ENCODE assay signal across 19 cellular contexts in the genomic region with DNA sequence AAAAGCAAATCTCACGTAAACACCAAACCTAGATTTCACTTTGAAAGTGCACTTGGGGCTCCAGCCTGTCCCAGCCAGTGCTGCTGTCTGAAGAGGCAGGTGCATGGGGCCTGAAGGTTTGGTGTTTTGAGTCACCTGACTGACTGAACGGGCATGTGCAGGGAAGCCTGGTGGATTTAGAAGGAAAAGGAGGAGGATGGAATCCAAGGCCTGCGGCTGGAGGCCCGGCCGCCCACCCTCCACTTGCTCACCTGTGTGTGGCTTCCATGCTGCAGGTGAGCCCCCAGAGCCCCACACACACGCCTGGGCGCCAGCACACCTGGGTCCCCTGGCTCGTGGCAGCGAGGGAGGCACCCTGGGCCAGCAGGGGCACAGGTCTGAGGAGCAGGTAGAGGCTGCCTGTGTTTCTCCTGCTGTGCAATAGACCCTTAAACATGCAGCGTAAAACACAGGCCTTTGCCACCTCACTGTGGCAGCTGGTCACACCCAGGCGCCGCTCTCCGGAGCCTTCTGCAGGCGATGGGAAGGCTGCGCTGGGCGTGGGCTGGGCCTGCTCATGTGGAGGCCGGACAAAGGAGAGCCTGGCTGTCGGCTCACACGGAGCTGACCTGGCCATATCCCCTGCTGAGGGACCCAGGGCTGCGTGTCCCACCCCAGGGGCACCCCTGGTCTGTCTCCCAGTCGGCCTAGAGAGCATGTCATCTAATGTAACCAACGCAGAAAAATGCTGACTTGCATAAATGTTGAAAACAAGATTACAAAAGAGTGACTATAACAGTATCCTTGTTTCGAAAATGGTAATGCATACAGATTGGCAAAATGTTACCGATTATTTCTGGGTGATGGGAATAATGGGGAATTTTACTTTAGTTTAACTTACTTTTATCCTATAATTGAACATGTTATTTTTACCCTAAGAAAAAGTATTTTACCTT.
DNase-seq lines count a peak whose midpoint lies in the region; ATAC-seq and TF ChIP-seq lines count a peak whose summit lies in the region.
"Had no signal": no experiment of that assay in that cellular context is flagged by ENCODE, and none has a peak within 500 bp of the region (broad histone marks: within the 10 kb centered on the region; RNA-seq: fewer than 3 reads in every experiment).

No MANE protein-coding gene starts in this region.

- H3K9me3 ChIP-seq in IMR-90 (ENCODE audit: control insufficient read depth, insufficient read depth, low read length) (peaks cover 36% of the 10 kb centered on the region), upper lobe of left lung (no peaks in the 10 kb centered on the region)

- no peaks in the 10 kb centered on the region for H4K20me1 ChIP-seq in IMR-90 (ENCODE audit: insufficient read depth, low read length)

- BruUV-seq in IMR-90 (replicated peaks; lab: Mats Ljungman, UMichigan), result no TSS peak

- TF ChIP-seq CTCF in IMR-90 (conservative IDR thresholded peaks at IDR 0.05; ENCODE audit: low read depth, low read length), result no peak
- TF ChIP-seq CTCF in upper lobe of left lung (IDR thresholded peaks at IDR 0.05), result no peak

- H3K27me3 Mint-ChIP-seq in activated CD8-positive, alpha-beta memory T cell treated with anti-CD3 and anti-CD28 coated beads, Interleukin-2, amount 10 ng/mL, durations not matched to agents 7 days and 5 days, result peaks cover 8% of the 10 kb centered on the region

- H3K27ac Mint-ChIP-seq in activated CD8-positive, alpha-beta memory T cell treated with anti-CD3 and anti-CD28 coated beads, Interleukin-2, amount 10 ng/mL, durations not matched to agents 7 days and 5 days, result no peak overlapping the region
- H3K27ac Mint-ChIP-seq: B cell, CD14-positive monocyte had no signal

- no peaks in the 10 kb centered on the region for H3K79me1 ChIP-seq in IMR-90 (ENCODE audit: low read depth in 1 of 2, low read length in 2 of 2)

- no peak overlapping the region for H4K5ac ChIP-seq in IMR-90 (ENCODE audit: low read depth, low read length)

- H2BK15ac ChIP-seq in IMR-90 (ENCODE audit: low read depth, low read length), result no peak overlapping the region

- no peak overlapping the region for H4K91ac ChIP-seq in IMR-90 (ENCODE audit: insufficient read depth, low read depth, low read length)

- H3K4me1 Mint-ChIP-seq in activated CD8-positive, alpha-beta memory T cell treated with anti-CD3 and anti-CD28 coated beads, Interleukin-2, amount 10 ng/mL, durations not matched to agents 7 days and 5 days, result no peaks in the 10 kb centered on the region
- H3K4me1 Mint-ChIP-seq: B cell, CD14-positive monocyte had no signal

- in situ Hi-C loops in IMR-90 (cut with MboI; ENCODE audit: low sequenced_read_pairs), result no loop called here

- intact Hi-C loops in IMR-90 (cut with micrococcal nuclease), result no loop called here

- H3K4me3 ChIP-seq in IMR-90 (ENCODE audit: insufficient read depth, low read depth, low read length), result no peak overlapping the region
- H3K4me3 ChIP-seq in upper lobe of left lung, result no peak overlapping the region

- no peak for ATAC-seq in activated CD8-positive, alpha-beta memory T cell treated with anti-CD3 and anti-CD28 coated beads, Interleukin-2, amount 10 ng/mL, durations not matched to agents 7 days and 5 days
- ATAC-seq in IMR-90 (ENCODE audit: low read depth) (no peak), upper lobe of left lung (ENCODE audit: low FRiP score in 2 of 2) (no peak)
- ATAC-seq: Panc1 had no signal

- no peak overlapping the region for H2BK20ac ChIP-seq in IMR-90 (ENCODE audit: low read depth, low read length)

- H2AFZ ChIP-seq in IMR-90 (replicated peaks; ENCODE audit: low read length, poor library complexity), result no peak overlapping the region

- H2BK5ac ChIP-seq in IMR-90 (ENCODE audit: low read depth, low read length, poor library complexity, severe bottlenecking), result no peak overlapping the region

- TF ChIP-seq EP300 in upper lobe of left lung (IDR thresholded peaks at IDR 0.05), result no peak

- POLR2A ChIA-PET in IMR-90 (lab: Charles Lee; ENCODE audit: unreplicated experiment), result no interaction called here

- no peak for TF ChIP-seq RAD21 in IMR-90 (IDR thresholded peaks at IDR 0.05; ENCODE audit: low read length)

- DNase-seq in activated CD8-positive, alpha-beta memory T cell treated with anti-CD3 and anti-CD28 coated beads, Interleukin-2, amount 10 ng/mL, durations not matched to agents 7 days and 5 days, result peak; percentile 33
- no peak for DNase-seq in activated CD8-positive, alpha-beta memory T cell treated with anti-CD3 and anti-CD28 coated beads, Interleukin-2, amount 50 U/mL, for 4 hours
- DNase-seq in IMR-90 (no peak), islet precursor cell (peak; percentile 39), upper lobe of left lung (peak; percentile 7 to 72), NCI-H446 treated with DMSO at 0.1 percent for 48 hours (lab: John Stamatoyannopoulos, UW) (no peak), DMS53 (lab: John Stamatoyannopoulos, UW) (no peak)
- DNase-seq: H7, KG1, NCI-H1092, NCI-H1436, NCI-H187 treated with DMSO at 0.1 percent for 48 hours, NCI-H345, NCI-H524 treated with DMSO at 0.1 percent for 48 hours, NCI-H82, SIG-M5 had no signal

- no peak overlapping the region for H2AK9ac ChIP-seq in IMR-90 (replicated peaks; ENCODE audit: low read depth, low read length, poor library complexity)

- H3K4me1 ChIP-seq in IMR-90 (ENCODE audit: control insufficient read depth, insufficient read depth, low read length) (no peaks in the 10 kb centered on the region), upper lobe of left lung (no peaks in the 10 kb centered on the region)

- H3K36me3 ChIP-seq in IMR-90 (ENCODE audit: control insufficient read depth, insufficient read depth, low read length), result no peaks in the 10 kb centered on the region
- no peaks in the 10 kb centered on the region for H3K36me3 ChIP-seq in upper lobe of left lung

- CTCF ChIA-PET in activated CD8-positive, alpha-beta memory T cell treated with anti-CD3 and anti-CD28 coated beads, Interleukin-2, amount 10 ng/mL, durations not matched to agents 7 days and 5 days (lab: Charles Lee), result no interaction called here
- CTCF ChIA-PET in IMR-90 (lab: Yijun Ruan, JAX), result no interaction called here

- no peak overlapping the region for H3K4me3 Mint-ChIP-seq in activated CD8-positive, alpha-beta memory T cell treated with anti-CD3 and anti-CD28 coated beads, Interleukin-2, amount 10 ng/mL, durations not matched to agents 7 days and 5 days
- H3K4me3 Mint-ChIP-seq: B cell, CD14-positive monocyte had no signal

- TF ChIP-seq POLR2A in IMR-90 (IDR thresholded peaks at IDR 0.05; ENCODE audit: low read depth, low read length) (no peak), upper lobe of left lung (IDR thresholded peaks at IDR 0.05) (no peak)

- H3K56ac ChIP-seq in IMR-90 (ENCODE audit: extremely low read depth, insufficient read depth, low read length), result no peak overlapping the region

- H3K4ac ChIP-seq in IMR-90 (ENCODE audit: low read depth, low read length), result no peak overlapping the region

- H3K9me1 ChIP-seq in IMR-90 (ENCODE audit: insufficient read depth, low read length), result no peaks in the 10 kb centered on the region

- H3K14ac ChIP-seq in IMR-90 (replicated peaks; ENCODE audit: low read depth, low read length), result no peak overlapping the region

- H3K27ac ChIP-seq in IMR-90 (ENCODE audit: insufficient read depth, low read length) (no peak overlapping the region), upper lobe of left lung (no peak overlapping the region)

- no peak overlapping the region for H3K18ac ChIP-seq in IMR-90 (ENCODE audit: low read depth, low read length)

- dilution Hi-C loops in IMR-90 (cut with HindIII; ENCODE audit: low sequenced_read_pairs, unreplicated experiment), result no loop called here

- no peak overlapping the region for H3K23ac ChIP-seq in IMR-90 (ENCODE audit: low read depth, low read length)

- no peaks in the 10 kb centered on the region for H3K36me3 Mint-ChIP-seq in activated CD8-positive, alpha-beta memory T cell treated with anti-CD3 and anti-CD28 coated beads, Interleukin-2, amount 10 ng/mL, durations not matched to agents 7 days and 5 days
- H3K36me3 Mint-ChIP-seq: CD14-positive monocyte had no signal

- H4K8ac ChIP-seq in IMR-90 (ENCODE audit: low read depth in 2 of 2, low read length in 2 of 2), result no peak overlapping the region

- H3K4me2 ChIP-seq in IMR-90 (ENCODE audit: low read depth, low read length), result no peak overlapping the region

- H3K9ac ChIP-seq in IMR-90 (ENCODE audit: low read depth, low read length), result no peak overlapping the region

- H3K9me3 Mint-ChIP-seq in activated CD8-positive, alpha-beta memory T cell treated with anti-CD3 and anti-CD28 coated beads, Interleukin-2, amount 10 ng/mL, durations not matched to agents 7 days and 5 days (ENCODE audit: low read depth), result no peaks in the 10 kb centered on the region

- 68% methylated on average over 8 of the region's 24 CpGs; no CpG with 5 or more reads in 1 of the 2 experiments for WGBS in IMR-90 (ENCODE audit: extremely low coverage in 2 of 2, insufficient read length in 1 of 2), 2 experiments
- 79 to 87% methylated on average over 16 to 23 of the region's 24 CpGs for WGBS in upper lobe of left lung, 2 donors

- H2AK5ac ChIP-seq in IMR-90 (ENCODE audit: low read depth, low read length), result no peak overlapping the region

- H2BK120ac ChIP-seq in IMR-90 (ENCODE audit: low read depth, low read length), result no peak overlapping the region

- H3K27me3 ChIP-seq in IMR-90 (ENCODE audit: control insufficient read depth, insufficient read depth, low read length) (no peaks in the 10 kb centered on the region), upper lobe of left lung (no peaks in the 10 kb centered on the region)

TF ChIP-seq in IMR-90, 13 proteins besides CTCF, POLR2A, EP300 and RAD21:
- no peak for TF ChIP-seq MAZ (IDR thresholded peaks at IDR 0.05; ENCODE audit: borderline replicate concordance, low read depth, low read length)
- peak; percentile 95 for TF ChIP-seq MAFK (IDR thresholded peaks at IDR 0.05; ENCODE audit: low read depth, low read length)

Comparison
In these comparisons a context has a peak if more than half of its experiments do, and no peak if none do; other contexts are left out.
1. DNase-seq: peak in activated CD8-positive, alpha-beta memory T cell treated with anti-CD3 and anti-CD28 coated beads, Interleukin-2, amount 10 ng/mL, durations not matched to agents 7 days and 5 days (single experiment), islet precursor cell (single experiment) and upper lobe of left lung (2 of 2); none in activated CD8-positive, alpha-beta memory T cell treated with anti-CD3 and anti-CD28 coated beads, Interleukin-2, amount 50 U/mL, for 4 hours (single experiment), IMR-90 (single experiment), NCI-H446 treated with DMSO at 0.1 percent for 48 hours (single experiment) and DMS53 (single experiment).